Comparison of ENCODE assay signal across 10 cellular contexts in the genomic region with DNA sequence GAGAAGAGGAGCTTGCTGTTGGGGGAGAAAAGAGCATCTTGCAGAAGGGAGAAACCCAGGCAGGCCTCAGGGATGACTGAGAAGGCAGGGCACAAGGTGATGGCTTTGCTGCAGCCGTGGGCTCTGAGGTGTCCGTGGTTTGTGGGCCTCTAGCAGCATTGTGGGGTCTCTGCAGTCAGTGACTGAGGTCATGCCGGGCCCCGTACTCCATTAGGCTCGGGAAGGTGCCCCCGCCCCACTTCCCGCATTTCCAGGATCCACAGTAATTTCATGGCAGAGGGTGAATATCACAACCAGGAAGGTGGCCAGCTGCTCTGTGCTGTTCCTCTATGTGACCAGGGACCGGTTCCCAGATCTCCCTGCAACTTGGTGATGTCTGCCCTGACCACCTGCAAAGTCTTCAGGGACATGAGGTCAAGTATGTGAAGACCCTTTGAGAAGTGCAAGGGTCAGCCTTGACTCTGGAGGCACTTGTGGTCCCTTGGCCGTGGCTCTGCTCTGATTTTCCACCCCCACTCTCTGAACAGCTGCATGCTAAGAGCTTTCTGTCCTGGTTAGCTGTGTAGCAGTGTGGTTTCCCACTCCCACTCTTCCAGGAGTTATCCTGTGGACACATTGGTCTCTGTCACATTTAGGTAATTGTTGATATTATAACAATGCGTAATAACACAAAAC. TPM values are rescaled to one million over a fixed set of nuclear protein-coding genes. Genes with fewer than 3 reads are reported as not detected.
DNase-seq lines count a peak whose midpoint lies in the region; ATAC-seq and TF ChIP-seq lines count a peak whose summit lies in the region.
"Had no signal": no experiment of that assay in that cellular context is flagged by ENCODE, and none has a peak within 500 bp of the region (broad histone marks: within the 10 kb centered on the region; RNA-seq: fewer than 3 reads in every experiment).

No MANE protein-coding gene starts in this region.

- H3K27me3 ChIP-seq in heart right ventricle (no peaks in the 10 kb centered on the region), upper lobe of left lung (no peaks in the 10 kb centered on the region)
- no peaks in the 10 kb centered on the region for H3K27me3 ChIP-seq in naive thymus-derived CD4-positive, alpha-beta T cell (ENCODE audit: control insufficient read depth in 2 of 2, insufficient read depth in 2 of 2, low read length in 2 of 2)

- peaks cover 0 to 2% (median 0%) of the 10 kb centered on the region in 5 experiments for H3K9me3 Mint-ChIP-seq in brain
- H3K9me3 Mint-ChIP-seq in naive thymus-derived CD4-positive, alpha-beta T cell = peaks cover 0 to 6% (median 0%) of the 10 kb centered on the region in 11 donors

- CTCF ChIA-PET in naive thymus-derived CD4-positive, alpha-beta T cell (lab: Charles Lee) = interaction anchor here (0.7 to 3.1 kb wide), 3 partner anchors 35 to 136 kb away, joined by 3 to 15 read pairs (median 3); no protein-coding TSS in a partner anchor

- intact Hi-C loops in heart right ventricle (cut with DNase I) (loop anchor here in 2 of 10 donors (10.0 kb wide), 3 partner anchors 65 to 155 kb away; no protein-coding TSS in a partner anchor), Right ventricle myocardium inferior (cut with DNase I) (no loop called here)
- intact Hi-C loops in naive thymus-derived CD4-positive, alpha-beta T cell (cut with micrococcal nuclease) = no loop called here

- DNase-seq in heart right ventricle = no peak
- DNase-seq in Right ventricle myocardium inferior (ENCODE audit: missing footprints) = no peak
- no peak for DNase-seq in naive thymus-derived CD4-positive, alpha-beta T cell
- no peak for DNase-seq in upper lobe of left lung
- DNase-seq in HT-29 (ENCODE audit: low spot score) = no peak
- DNase-seq in NCI-H2227 treated with DMSO at 0.1 percent for 48 hours (lab: John Stamatoyannopoulos, UW) = no peak
- DNase-seq: amniotic stem cell, NCI-H1694 had no signal

- H3K4me3 ChIP-seq in heart right ventricle (peak overlapping the region in 8 of 10 donors; percentile 77 to 96 (median 92)), upper lobe of left lung (peak overlapping the region in 3 of 4 donors; percentile 70 to 93 (median 72))
- H3K4me3 ChIP-seq in naive thymus-derived CD4-positive, alpha-beta T cell (ENCODE audit: low read length) = peak overlapping the region; percentile 94

- TF ChIP-seq CTCF in heart right ventricle (IDR thresholded peaks at IDR 0.05) (no peak), brain (conservative IDR thresholded peaks at IDR 0.05) (no peak), upper lobe of left lung (IDR thresholded peaks at IDR 0.05) (no peak)

- 48 to 50% methylated on average over 10 of the region's 10 CpGs for WGBS in heart right ventricle, 2 donors
- 17 to 58% methylated on average over 2 to 9 of the region's 10 CpGs for WGBS in upper lobe of left lung, 2 donors

- peak overlapping the region; percentile 28 to 96 (median 80) for H3K27ac Mint-ChIP-seq in brain
- H3K27ac Mint-ChIP-seq in naive thymus-derived CD4-positive, alpha-beta T cell = peak overlapping the region; percentile 91 to 99 (median 95)

- POLR2A ChIA-PET in naive thymus-derived CD4-positive, alpha-beta T cell (lab: Charles Lee) = interaction anchor here (2.4 to 9.0 kb wide), 4 partner anchors 10 to 115 kb away, joined by 15 to 367 read pairs (median 60); no protein-coding TSS in a partner anchor

- H3K4me1 ChIP-seq in heart right ventricle (peaks cover 41 to 73% (median 67%) of the 10 kb centered on the region in 9 donors), upper lobe of left lung (peaks cover 61 to 70% (median 64%) of the 10 kb centered on the region in 4 donors)
- H3K4me1 ChIP-seq in naive thymus-derived CD4-positive, alpha-beta T cell (ENCODE audit: control insufficient read depth in 2 of 2, insufficient read depth in 2 of 2, low read length in 2 of 2) = peaks cover 57 to 64% of the 10 kb centered on the region in 2 donors

- peaks cover 65% of the 10 kb centered on the region for H3K4me1 Mint-ChIP-seq in brain
- peaks cover 56 to 67% (median 61%) of the 10 kb centered on the region in 7 donors for H3K4me1 Mint-ChIP-seq in naive thymus-derived CD4-positive, alpha-beta T cell

- H3K36me3 Mint-ChIP-seq in brain = no peaks in the 10 kb centered on the region
- H3K36me3 Mint-ChIP-seq in naive thymus-derived CD4-positive, alpha-beta T cell = peaks cover 0 to 35% (median 5%) of the 10 kb centered on the region in 5 donors

- peak overlapping the region; percentile 92 to 99 (median 97) for H3K4me3 Mint-ChIP-seq in brain
- H3K4me3 Mint-ChIP-seq in naive thymus-derived CD4-positive, alpha-beta T cell = peak overlapping the region; percentile 85 to 99 (median 96)

- no peaks in the 10 kb centered on the region for H3K36me3 ChIP-seq in heart right ventricle
- peaks cover 0 to 15% (median 0%) of the 10 kb centered on the region in 3 experiments for H3K36me3 ChIP-seq in naive thymus-derived CD4-positive, alpha-beta T cell (ENCODE audit: control insufficient read depth in 2 of 3, insufficient read depth in 3 of 3, low read length in 3 of 3)
- no peaks in the 10 kb centered on the region for H3K36me3 ChIP-seq in upper lobe of left lung

- no peak for ATAC-seq in heart right ventricle
- ATAC-seq in Right ventricle myocardium inferior = no peak
- ATAC-seq in naive thymus-derived CD4-positive, alpha-beta T cell = no peak
- no peak for ATAC-seq in upper lobe of left lung (ENCODE audit: low FRiP score in 2 of 2)
- ATAC-seq in HG03457 (IDR thresholded peaks at IDR 0.05; ENCODE audit: unreplicated experiment) = no peak

- TF ChIP-seq POLR2A in upper lobe of left lung (IDR thresholded peaks at IDR 0.05) = no peak

- peaks cover 6% of the 10 kb centered on the region for H3K27me3 Mint-ChIP-seq in brain
- H3K27me3 Mint-ChIP-seq in naive thymus-derived CD4-positive, alpha-beta T cell = no peaks in the 10 kb centered on the region

- H3K27ac ChIP-seq in heart right ventricle (peak overlapping the region; percentile 33 to 100 (median 100)), upper lobe of left lung (peak overlapping the region; percentile 97 to 100 (median 98))
- peak overlapping the region; percentile 98 for H3K27ac ChIP-seq in naive thymus-derived CD4-positive, alpha-beta T cell (ENCODE audit: low read depth, low read length)

- H3K9me3 ChIP-seq in heart right ventricle (no peaks in the 10 kb centered on the region), upper lobe of left lung (no peaks in the 10 kb centered on the region)
- no peaks in the 10 kb centered on the region for H3K9me3 ChIP-seq in naive thymus-derived CD4-positive, alpha-beta T cell (ENCODE audit: control insufficient read depth in 2 of 3, low read length in 3 of 3)

- TF ChIP-seq EP300 in upper lobe of left lung (IDR thresholded peaks at IDR 0.05) = no peak

RNA-seq across cellular contexts. Expression of a gene that starts 3.6 kb away (rescaled TPM):
- total RNA-seq in heart right ventricle = 100 to 1,000 TPM in 1 of 10 donors, 10 to 100 TPM in 9; 28.4 to 101 (median 49.4) TPM
- polyA plus RNA-seq in heart right ventricle = 10 to 100 TPM; 32.9 to 44.0 TPM
- 63.4 TPM for total RNA-seq in Right ventricle myocardium inferior
- polyA plus RNA-seq in brain (ENCODE audit: insufficient read depth, low read depth, low replicate concordance) = 88.5 TPM
- 100 to 1,000 TPM; 175 to 256 (median 199) TPM for total RNA-seq in naive thymus-derived CD4-positive, alpha-beta T cell
- 10 to 100 TPM; 42.4 to 53.7 TPM for polyA plus RNA-seq in naive thymus-derived CD4-positive, alpha-beta T cell
- total RNA-seq in upper lobe of left lung = 100 to 1,000 TPM; 103 to 231 (median 147) TPM
- 52.2 and 52.7 TPM in 2 replicates for total RNA-seq in HT-29 (2014; rRNA removed; shearing (Covaris generic))
